Comparison of ENCODE assay signal across 2 cellular contexts in the genomic region with DNA sequence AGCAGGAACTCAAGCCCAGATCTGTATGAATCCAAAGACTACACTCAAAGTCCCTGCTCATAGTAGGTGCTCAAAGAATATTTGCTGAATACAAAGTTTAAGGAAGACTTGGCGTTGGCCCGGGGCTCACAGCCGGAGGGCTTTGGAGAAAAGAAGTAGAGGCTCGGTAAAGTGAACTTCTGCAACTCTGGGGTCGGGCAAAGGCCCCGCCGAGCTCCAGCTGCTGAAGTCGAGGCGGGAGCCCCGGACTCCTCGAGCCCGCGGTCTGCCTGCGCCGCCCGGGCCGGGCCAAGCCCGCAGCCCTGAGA.
TF ChIP-seq lines count a peak whose summit lies in the region.

No MANE protein-coding gene starts in this region.

TF ChIP-seq in HEK293, 187 proteins besides CTCF, POLR2A, EP300 and RAD21 (continued from another document):
- no peak for TF ChIP-seq TRIM28 (IDR thresholded peaks at IDR 0.05; ENCODE audit: borderline replicate concordance, low read length)
- TF ChIP-seq ZNF561 (tag by site-specific recombination; IDR thresholded peaks at IDR 0.05; ENCODE audit: borderline replicate concordance): no peak
- no peak for TF ChIP-seq ZNF837 (tag by site-specific recombination; IDR thresholded peaks at IDR 0.05)
- TF ChIP-seq ZNF48 (tag by site-specific recombination; IDR thresholded peaks at IDR 0.05): no peak

TF ChIP-seq in HEK293T, 16 proteins besides CTCF, POLR2A, EP300 and RAD21 (continued from another document):
- TF ChIP-seq FOXK2 (IDR thresholded peaks at IDR 0.05) (no peak), ARNT (IDR thresholded peaks at IDR 0.05) (no peak), ELF4 (IDR thresholded peaks at IDR 0.05) (no peak), ZNF384 (IDR thresholded peaks at IDR 0.05) (no peak), L3MBTL2 (conservative IDR thresholded peaks at IDR 0.05) (no peak), BHLHE40 (IDR thresholded peaks at IDR 0.05; ENCODE audit: borderline replicate concordance) (no peak), SP1 (IDR thresholded peaks at IDR 0.05) (no peak), NFRKB (IDR thresholded peaks at IDR 0.05) (no peak), SUZ12 (IDR thresholded peaks at IDR 0.05) (no peak), LEF1 (IDR thresholded peaks at IDR 0.05; ENCODE audit: borderline replicate concordance) (no peak), CTBP1 (IDR thresholded peaks at IDR 0.05; ENCODE audit: borderline replicate concordance) (no peak)
